In the genomic region with DNA sequence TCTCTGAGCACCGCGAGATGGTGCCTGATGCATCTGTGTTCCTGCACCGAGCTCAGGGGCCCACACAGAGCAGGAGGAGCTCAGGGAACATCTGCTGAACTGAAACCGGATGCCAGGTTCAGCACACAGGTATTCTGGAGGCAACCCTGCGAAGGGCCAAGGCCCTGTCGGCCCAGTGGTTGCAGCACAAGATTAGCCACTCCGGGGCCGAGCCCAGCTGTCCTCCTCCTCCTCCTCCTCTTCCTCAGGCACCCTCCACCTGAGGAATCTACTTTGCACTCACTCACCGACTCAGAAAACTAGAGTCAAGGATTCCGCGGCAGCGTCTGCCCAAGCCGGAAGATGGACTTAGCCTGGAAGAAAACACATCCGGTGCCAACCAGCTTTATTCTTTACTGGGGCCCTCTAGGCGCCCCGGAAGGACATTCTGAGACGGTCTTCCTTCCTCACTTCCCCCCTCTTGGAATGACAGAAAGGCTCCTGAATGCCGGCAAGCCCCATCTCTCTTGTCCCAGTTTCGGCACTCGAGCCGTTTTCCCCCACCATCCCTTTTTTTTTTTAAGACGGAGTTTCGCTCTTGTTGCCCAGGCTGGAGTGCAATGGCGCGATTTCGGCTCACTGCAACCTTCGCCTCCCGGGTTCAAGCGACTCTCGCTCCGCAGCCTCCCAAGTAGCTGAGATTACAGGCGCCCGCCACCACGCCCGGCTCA, we compare ENCODE assay signal across 8 cellular contexts. TPM values are rescaled to one million over a fixed set of nuclear protein-coding genes. Genes with fewer than 3 reads are reported as not detected.
A peak's percentile ranks its signal among the peaks of the same experiment; 100 is the strongest.
DNase-seq lines count a peak whose midpoint lies in the region; ATAC-seq, FAIRE-seq and TF ChIP-seq lines count a peak whose summit lies in the region.

A gene with protein sequence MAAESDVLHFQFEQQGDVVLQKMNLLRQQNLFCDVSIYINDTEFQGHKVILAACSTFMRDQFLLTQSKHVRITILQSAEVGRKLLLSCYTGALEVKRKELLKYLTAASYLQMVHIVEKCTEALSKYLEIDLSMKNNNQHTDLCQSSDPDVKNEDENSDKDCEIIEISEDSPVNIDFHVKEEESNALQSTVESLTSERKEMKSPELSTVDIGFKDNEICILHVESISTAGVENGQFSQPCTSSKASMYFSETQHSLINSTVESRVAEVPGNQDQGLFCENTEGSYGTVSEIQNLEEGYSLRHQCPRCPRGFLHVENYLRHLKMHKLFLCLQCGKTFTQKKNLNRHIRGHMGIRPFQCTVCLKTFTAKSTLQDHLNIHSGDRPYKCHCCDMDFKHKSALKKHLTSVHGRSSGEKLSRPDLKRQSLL (minus strand): TSS at position 360 of the 710 bp plus-strand sequence. CDS start 1,251 bp downstream, outside the sequence.

- DNase-seq in AG09319 (ENCODE audit: extremely low read depth, low read depth): peak; percentile 57
- DNase-seq in NCI-H2227 treated with DMSO at 0.1 percent for 48 hours (lab: John Stamatoyannopoulos, UW): peak; percentile 61
- peak; percentile 62 for DNase-seq in WTC11 (ENCODE audit: low spot score)
- DNase-seq in cerebellar nuclear complex (lab: John Stamatoyannopoulos, UW): peak; percentile 18 to 38
- peak; percentile 84 for DNase-seq in kidney
- DNase-seq in stimulated activated CD4-positive, alpha-beta T cell treated with anti-CD3 and anti-CD28 coated beads, Interleukin-15, amount 100 ng/mL, for 24 hours: peak; percentile 78

- no peak for TF ChIP-seq CTCF in AG09319 (IDR thresholded peaks at IDR 0.05; ENCODE audit: low read depth, low read length)
- no peak for TF ChIP-seq CTCF in WTC11 (IDR thresholded peaks at IDR 0.05)
- TF ChIP-seq CTCF in kidney (IDR thresholded peaks at IDR 0.05; ENCODE audit: borderline replicate concordance, extremely low read depth, insufficient read depth): no peak

- peak; percentile 99 for ATAC-seq in HG03175 (IDR thresholded peaks at IDR 0.05; ENCODE audit: unreplicated experiment)
- ATAC-seq in WTC11: peak; percentile 94

- peaks cover 7 to 8% of the 10 kb centered on the region in 2 donors for H3K36me3 ChIP-seq in kidney (ENCODE audit: control insufficient read depth in 1 of 2, insufficient read depth in 2 of 2, low read length in 2 of 2)

- peaks cover 0 to 9% of the 10 kb centered on the region in 2 donors for H3K4me1 ChIP-seq in kidney (ENCODE audit: control insufficient read depth in 1 of 2, insufficient read depth in 1 of 2, low read depth in 1 of 2, low read length in 2 of 2)

- CTCF ChIA-PET in WTC11 (lab: Charles Lee): interaction anchor here (0.6 to 1.3 kb wide), 4 partner anchors 28 to 437 kb away, joined by 4 to 7 read pairs (median 6); a partner anchor contains a TSS

- peak within 1 kb of the TSS; percentile 51 to 61 for H3K27ac ChIP-seq in kidney (ENCODE audit: low read depth in 2 of 2, low read length in 2 of 2)

- H3K9ac ChIP-seq in kidney (ENCODE audit: low read length in 2 of 2): peak within 1 kb of the TSS; percentile 77 to 95

- peaks cover 24% of the 10 kb centered on the region for H3K36me3 Mint-ChIP-seq in WTC11

- peaks cover 12% of the 10 kb centered on the region; the same call in 1 of the 2 replicates for H3K4me1 Mint-ChIP-seq in WTC11

- intact Hi-C loops in kidney (cut with DNase I): no loop called here

- peak; percentile 67 for TF ChIP-seq POLR2A in GM18951 (IDR thresholded peaks at IDR 0.05; ENCODE audit: extremely low read depth, insufficient read depth, insufficient read length)

- H3K27me3 Mint-ChIP-seq in WTC11 (ENCODE audit: low read depth): no peaks in the 10 kb centered on the region

- H3K9me3 ChIP-seq in kidney (ENCODE audit: control insufficient read depth in 1 of 2, low read length in 2 of 2): no peaks in the 10 kb centered on the region

- H3K9me3 Mint-ChIP-seq in WTC11: no peaks in the 10 kb centered on the region

- POLR2A ChIA-PET in WTC11 (lab: Charles Lee): interaction anchor here (0.6 to 2.5 kb wide), 10 partner anchors 8 to 185 kb away, joined by 3 to 44 read pairs (median 5); a partner anchor contains a TSS

- FAIRE-seq in kidney (lab: Jason Lieb, UNC): no peak

- peak within 1 kb of the TSS; percentile 97 to 98 for H3K4me3 ChIP-seq in kidney (ENCODE audit: low read length in 2 of 2)

- peak within 1 kb of the TSS; percentile 96 for H3K27ac Mint-ChIP-seq in WTC11

- H3K4me3 Mint-ChIP-seq in WTC11: peak within 1 kb of the TSS; percentile 86

- in situ Hi-C loops in GM18951 (cut with MboI; ENCODE audit: low sequenced_read_pairs, unreplicated experiment): no loop called here

TF ChIP-seq in WTC11, 78 proteins besides CTCF, POLR2A, EP300 and RAD21 (continues in another document):
- TF ChIP-seq, protein P1, sequence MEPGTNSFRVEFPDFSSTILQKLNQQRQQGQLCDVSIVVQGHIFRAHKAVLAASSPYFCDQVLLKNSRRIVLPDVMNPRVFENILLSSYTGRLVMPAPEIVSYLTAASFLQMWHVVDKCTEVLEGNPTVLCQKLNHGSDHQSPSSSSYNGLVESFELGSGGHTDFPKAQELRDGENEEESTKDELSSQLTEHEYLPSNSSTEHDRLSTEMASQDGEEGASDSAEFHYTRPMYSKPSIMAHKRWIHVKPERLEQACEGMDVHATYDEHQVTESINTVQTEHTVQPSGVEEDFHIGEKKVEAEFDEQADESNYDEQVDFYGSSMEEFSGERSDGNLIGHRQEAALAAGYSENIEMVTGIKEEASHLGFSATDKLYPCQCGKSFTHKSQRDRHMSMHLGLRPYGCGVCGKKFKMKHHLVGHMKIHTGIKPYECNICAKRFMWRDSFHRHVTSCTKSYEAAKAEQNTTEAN (CRISPR knock-in tag; IDR thresholded peaks at IDR 0.05): peak; percentile 50; the same call in 1 of the 2 replicates
- TF ChIP-seq TEAD1 (CRISPR knock-in tag; IDR thresholded peaks at IDR 0.05): 0 out of 2 replicates have a peak, but pooled peaks have one; percentile 14
- 0 out of 2 replicates have a peak, but pooled peaks have one; percentile 7 for TF ChIP-seq PRRX2 (CRISPR knock-in tag; IDR thresholded peaks at IDR 0.05)
- TF ChIP-seq, protein P2, sequence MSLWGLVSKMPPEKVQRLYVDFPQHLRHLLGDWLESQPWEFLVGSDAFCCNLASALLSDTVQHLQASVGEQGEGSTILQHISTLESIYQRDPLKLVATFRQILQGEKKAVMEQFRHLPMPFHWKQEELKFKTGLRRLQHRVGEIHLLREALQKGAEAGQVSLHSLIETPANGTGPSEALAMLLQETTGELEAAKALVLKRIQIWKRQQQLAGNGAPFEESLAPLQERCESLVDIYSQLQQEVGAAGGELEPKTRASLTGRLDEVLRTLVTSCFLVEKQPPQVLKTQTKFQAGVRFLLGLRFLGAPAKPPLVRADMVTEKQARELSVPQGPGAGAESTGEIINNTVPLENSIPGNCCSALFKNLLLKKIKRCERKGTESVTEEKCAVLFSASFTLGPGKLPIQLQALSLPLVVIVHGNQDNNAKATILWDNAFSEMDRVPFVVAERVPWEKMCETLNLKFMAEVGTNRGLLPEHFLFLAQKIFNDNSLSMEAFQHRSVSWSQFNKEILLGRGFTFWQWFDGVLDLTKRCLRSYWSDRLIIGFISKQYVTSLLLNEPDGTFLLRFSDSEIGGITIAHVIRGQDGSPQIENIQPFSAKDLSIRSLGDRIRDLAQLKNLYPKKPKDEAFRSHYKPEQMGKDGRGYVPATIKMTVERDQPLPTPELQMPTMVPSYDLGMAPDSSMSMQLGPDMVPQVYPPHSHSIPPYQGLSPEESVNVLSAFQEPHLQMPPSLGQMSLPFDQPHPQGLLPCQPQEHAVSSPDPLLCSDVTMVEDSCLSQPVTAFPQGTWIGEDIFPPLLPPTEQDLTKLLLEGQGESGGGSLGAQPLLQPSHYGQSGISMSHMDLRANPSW (CRISPR knock-in tag; conservative IDR thresholded peaks at IDR 0.05; ENCODE audit: low read depth): no peak
- TF ChIP-seq, protein P3, sequence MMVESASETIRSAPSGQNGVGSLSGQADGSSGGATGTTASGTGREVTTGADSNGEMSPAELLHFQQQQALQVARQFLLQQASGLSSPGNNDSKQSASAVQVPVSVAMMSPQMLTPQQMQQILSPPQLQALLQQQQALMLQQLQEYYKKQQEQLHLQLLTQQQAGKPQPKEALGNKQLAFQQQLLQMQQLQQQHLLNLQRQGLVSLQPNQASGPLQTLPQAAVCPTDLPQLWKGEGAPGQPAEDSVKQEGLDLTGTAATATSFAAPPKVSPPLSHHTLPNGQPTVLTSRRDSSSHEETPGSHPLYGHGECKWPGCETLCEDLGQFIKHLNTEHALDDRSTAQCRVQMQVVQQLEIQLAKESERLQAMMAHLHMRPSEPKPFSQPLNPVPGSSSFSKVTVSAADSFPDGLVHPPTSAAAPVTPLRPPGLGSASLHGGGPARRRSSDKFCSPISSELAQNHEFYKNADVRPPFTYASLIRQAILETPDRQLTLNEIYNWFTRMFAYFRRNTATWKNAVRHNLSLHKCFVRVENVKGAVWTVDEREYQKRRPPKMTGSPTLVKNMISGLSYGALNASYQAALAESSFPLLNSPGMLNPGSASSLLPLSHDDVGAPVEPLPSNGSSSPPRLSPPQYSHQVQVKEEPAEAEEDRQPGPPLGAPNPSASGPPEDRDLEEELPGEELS (CRISPR knock-in tag; IDR thresholded peaks at IDR 0.05): 0 out of 2 replicates have a peak, but pooled peaks have one; percentile 37
- TF ChIP-seq, protein P4, sequence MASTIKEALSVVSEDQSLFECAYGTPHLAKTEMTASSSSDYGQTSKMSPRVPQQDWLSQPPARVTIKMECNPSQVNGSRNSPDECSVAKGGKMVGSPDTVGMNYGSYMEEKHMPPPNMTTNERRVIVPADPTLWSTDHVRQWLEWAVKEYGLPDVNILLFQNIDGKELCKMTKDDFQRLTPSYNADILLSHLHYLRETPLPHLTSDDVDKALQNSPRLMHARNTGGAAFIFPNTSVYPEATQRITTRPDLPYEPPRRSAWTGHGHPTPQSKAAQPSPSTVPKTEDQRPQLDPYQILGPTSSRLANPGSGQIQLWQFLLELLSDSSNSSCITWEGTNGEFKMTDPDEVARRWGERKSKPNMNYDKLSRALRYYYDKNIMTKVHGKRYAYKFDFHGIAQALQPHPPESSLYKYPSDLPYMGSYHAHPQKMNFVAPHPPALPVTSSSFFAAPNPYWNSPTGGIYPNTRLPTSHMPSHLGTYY (CRISPR knock-in tag; IDR thresholded peaks at IDR 0.05): no peak
- no peak for TF ChIP-seq ESRRA (CRISPR knock-in tag; IDR thresholded peaks at IDR 0.05; ENCODE audit: borderline replicate concordance)
- peak; percentile 66 for TF ChIP-seq GABPB1 (CRISPR knock-in tag; IDR thresholded peaks at IDR 0.05)
- TF ChIP-seq FOXP1 (CRISPR knock-in tag; IDR thresholded peaks at IDR 0.05; ENCODE audit: borderline replicate concordance): peak; percentile 53; the same call in 1 of the 2 replicates
- peak; percentile 65; the same call in 1 of the 2 replicates for TF ChIP-seq FOXK1 (CRISPR knock-in tag; IDR thresholded peaks at IDR 0.05)
- peak; percentile 90 for TF ChIP-seq NR2C2 (CRISPR knock-in tag; IDR thresholded peaks at IDR 0.05)

RNA-seq across cellular contexts. Expression of the gene that starts here (rescaled TPM):
- total RNA-seq in WTC11 (2021): 8.2 to 9.6 TPM (median 9.0 TPM) in 3 replicates
- 9.8 TPM for total RNA-seq in kidney
- 2.0 TPM for polyA plus RNA-seq in kidney (ENCODE audit: insufficient read depth, low read depth, low replicate concordance)

Comparison
In these comparisons a context has a peak if more than half of its experiments do, and no peak if none do; other contexts are left out.
1. Peak in every context shown above with its lines: DNase-seq, ATAC-seq, H3K4me3 ChIP-seq and H3K27ac ChIP-seq.
2. DNase-seq: peak in every context shown above with its lines; median percentile 84 in kidney; 78 in stimulated activated CD4-positive, alpha-beta T cell treated with anti-CD3 and anti-CD28 coated beads, Interleukin-15, amount 100 ng/mL, for 24 hours; 62 in WTC11; 61 in NCI-H2227 treated with DMSO at 0.1 percent for 48 hours; 57 in AG09319; 28 in cerebellar nuclear complex.